ENCODE assay signal across 14 cellular contexts in the genomic region with DNA sequence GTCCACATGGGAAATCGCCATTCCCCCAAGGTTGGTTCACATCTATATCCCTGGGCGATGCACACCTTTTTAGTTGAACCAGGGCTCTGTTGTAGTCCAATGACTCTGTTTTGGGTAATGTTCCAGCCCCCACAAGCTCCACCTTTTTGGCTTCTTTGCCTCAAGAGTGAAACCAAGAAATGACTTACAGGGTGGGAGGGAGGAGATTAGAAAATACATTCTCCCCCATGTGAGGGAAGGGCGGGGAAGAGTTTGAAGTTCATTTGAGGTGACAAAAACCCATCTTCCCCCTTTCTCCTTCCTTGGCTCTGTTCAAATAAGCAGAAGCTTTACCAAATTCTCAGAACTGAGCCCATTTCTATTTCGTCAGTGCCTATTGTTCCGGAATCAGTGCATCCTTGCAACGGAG.
DNase-seq lines count a peak whose midpoint lies in the region; ATAC-seq and TF ChIP-seq lines count a peak whose summit lies in the region.
"Had no signal": no experiment of that assay in that cellular context is flagged by ENCODE, and none has a peak within 500 bp of the region (broad histone marks: within the 10 kb centered on the region; RNA-seq: fewer than 3 reads in every experiment).

No MANE protein-coding gene starts in this region.

- H3K9me3 Mint-ChIP-seq in activated CD8-positive, alpha-beta T cell treated with anti-CD3 and anti-CD28 coated beads, Interleukin-2, amount 10 ng/mL, durations not matched to agents 7 days and 5 days (ENCODE audit: insufficient read depth), result peaks cover under 1% of the 10 kb centered on the region
- no peaks in the 10 kb centered on the region for H3K9me3 Mint-ChIP-seq in activated naive CD8-positive, alpha-beta T cell treated with anti-CD3 and anti-CD28 coated beads, Interleukin-2, amount 50 U/mL, for 24 hours

- POLR2A ChIA-PET in activated CD8-positive, alpha-beta T cell treated with anti-CD3 and anti-CD28 coated beads, Interleukin-2, amount 10 ng/mL, durations not matched to agents 7 days and 5 days (lab: Charles Lee), result interaction anchor here (0.7 to 2.0 kb wide), 5 partner anchors 66 to 108 kb away, joined by 3 to 11 read pairs (median 5); a partner anchor contains a TSS

- DNase-seq in activated CD8-positive, alpha-beta T cell treated with anti-CD3 and anti-CD28 coated beads, Interleukin-2, amount 10 ng/mL, durations not matched to agents 7 days and 5 days, result peak; percentile 80
- DNase-seq in activated naive CD8-positive, alpha-beta T cell treated with anti-CD3 and anti-CD28 coated beads, Interleukin-2, amount 50 U/mL, for 24 hours, result peak; percentile 46
- DNase-seq in stimulated activated CD4-positive, alpha-beta T cell treated with anti-CD3 and anti-CD28 coated beads, TNF-alpha, amount 100 ng/mL, for 48 hours (ENCODE audit: low read depth in 3 of 3), result peak in 2 of 3 donors; percentile 37 to 48
- DNase-seq in coronary artery (ENCODE audit: low spot score) (no peak), DMS79 (lab: John Stamatoyannopoulos, UW) (no peak)
- DNase-seq: aorta; effector CD4-positive, alpha-beta T cell; NCI-H1694 treated with DMSO at 0.1 percent for 48 hours; NCI-H774 had no signal

- CTCF ChIA-PET in activated CD8-positive, alpha-beta T cell treated with anti-CD3 and anti-CD28 coated beads, Interleukin-2, amount 10 ng/mL, durations not matched to agents 7 days and 5 days (lab: Charles Lee), result interaction anchor here (1.1 kb wide), 2 partner anchors 66 to 1168 kb away, joined by 3 read pairs; no protein-coding TSS in a partner anchor

- H3K27me3 Mint-ChIP-seq in activated CD8-positive, alpha-beta T cell treated with anti-CD3 and anti-CD28 coated beads, Interleukin-2, amount 10 ng/mL, durations not matched to agents 7 days and 5 days (ENCODE audit: low read depth), result no peaks in the 10 kb centered on the region
- H3K27me3 Mint-ChIP-seq in activated naive CD8-positive, alpha-beta T cell treated with anti-CD3 and anti-CD28 coated beads, Interleukin-2, amount 50 U/mL, for 24 hours, result peaks cover 4% of the 10 kb centered on the region

- ATAC-seq in HG03354 (IDR thresholded peaks at IDR 0.05; ENCODE audit: poor library complexity, severe bottlenecking, unreplicated experiment) (peak; percentile 24), HG03039 (IDR thresholded peaks at IDR 0.05; ENCODE audit: unreplicated experiment) (no peak), HG03108 (IDR thresholded peaks at IDR 0.05; ENCODE audit: unreplicated experiment) (no peak)
- ATAC-seq in activated CD8-positive, alpha-beta T cell treated with anti-CD3 and anti-CD28 coated beads, Interleukin-2, amount 10 ng/mL, durations not matched to agents 7 days and 5 days, result peak; percentile 70
- peak; percentile 62 for ATAC-seq in activated naive CD8-positive, alpha-beta T cell treated with anti-CD3 and anti-CD28 coated beads, Interleukin-2, amount 50 U/mL, for 24 hours
- ATAC-seq: Right ventricle myocardium inferior had no signal

- peak overlapping the region; percentile 79 for H3K4me3 Mint-ChIP-seq in activated CD8-positive, alpha-beta T cell treated with anti-CD3 and anti-CD28 coated beads, Interleukin-2, amount 10 ng/mL, durations not matched to agents 7 days and 5 days
- peak overlapping the region; percentile 77 for H3K4me3 Mint-ChIP-seq in activated naive CD8-positive, alpha-beta T cell treated with anti-CD3 and anti-CD28 coated beads, Interleukin-2, amount 50 U/mL, for 24 hours

- H3K4me1 Mint-ChIP-seq in activated CD8-positive, alpha-beta T cell treated with anti-CD3 and anti-CD28 coated beads, Interleukin-2, amount 10 ng/mL, durations not matched to agents 7 days and 5 days (ENCODE audit: low read depth), result peaks cover 69% of the 10 kb centered on the region
- H3K4me1 Mint-ChIP-seq in activated naive CD8-positive, alpha-beta T cell treated with anti-CD3 and anti-CD28 coated beads, Interleukin-2, amount 50 U/mL, for 24 hours, result peaks cover 54% of the 10 kb centered on the region

- TF ChIP-seq CTCF in coronary artery (IDR thresholded peaks at IDR 0.05), result no peak

- peaks cover 2% of the 10 kb centered on the region for H3K36me3 Mint-ChIP-seq in activated CD8-positive, alpha-beta T cell treated with anti-CD3 and anti-CD28 coated beads, Interleukin-2, amount 10 ng/mL, durations not matched to agents 7 days and 5 days (ENCODE audit: low read depth)
- H3K36me3 Mint-ChIP-seq in activated naive CD8-positive, alpha-beta T cell treated with anti-CD3 and anti-CD28 coated beads, Interleukin-2, amount 50 U/mL, for 24 hours (ENCODE audit: low read depth), result peaks cover 3% of the 10 kb centered on the region

- H3K27ac ChIP-seq in coronary artery, result no peak overlapping the region
- H3K27ac ChIP-seq: parathyroid adenoma had no signal

- H3K4me3 ChIP-seq in coronary artery, result no peak overlapping the region

- H3K27ac Mint-ChIP-seq in activated CD8-positive, alpha-beta T cell treated with anti-CD3 and anti-CD28 coated beads, Interleukin-2, amount 10 ng/mL, durations not matched to agents 7 days and 5 days, result peak overlapping the region; percentile 93
- H3K27ac Mint-ChIP-seq in activated naive CD8-positive, alpha-beta T cell treated with anti-CD3 and anti-CD28 coated beads, Interleukin-2, amount 50 U/mL, for 24 hours, result peak overlapping the region; percentile 89

Comparison
In these comparisons a context has a peak if more than half of its experiments do, and no peak if none do; other contexts are left out.
1. ATAC-seq: peak in HG03354 (single experiment), activated CD8-positive, alpha-beta T cell treated with anti-CD3 and anti-CD28 coated beads, Interleukin-2, amount 10 ng/mL, durations not matched to agents 7 days and 5 days (single experiment) and activated naive CD8-positive, alpha-beta T cell treated with anti-CD3 and anti-CD28 coated beads, Interleukin-2, amount 50 U/mL, for 24 hours (single experiment); none in HG03039 (single experiment) and HG03108 (single experiment).
2. DNase-seq: peak in activated CD8-positive, alpha-beta T cell treated with anti-CD3 and anti-CD28 coated beads, Interleukin-2, amount 10 ng/mL, durations not matched to agents 7 days and 5 days (single experiment), activated naive CD8-positive, alpha-beta T cell treated with anti-CD3 and anti-CD28 coated beads, Interleukin-2, amount 50 U/mL, for 24 hours (single experiment) and stimulated activated CD4-positive, alpha-beta T cell treated with anti-CD3 and anti-CD28 coated beads, TNF-alpha, amount 100 ng/mL, for 48 hours (2 of 3); none in coronary artery (single experiment) and DMS79 (single experiment).